ENCODE assay signal across 12 cellular contexts in the genomic region with DNA sequence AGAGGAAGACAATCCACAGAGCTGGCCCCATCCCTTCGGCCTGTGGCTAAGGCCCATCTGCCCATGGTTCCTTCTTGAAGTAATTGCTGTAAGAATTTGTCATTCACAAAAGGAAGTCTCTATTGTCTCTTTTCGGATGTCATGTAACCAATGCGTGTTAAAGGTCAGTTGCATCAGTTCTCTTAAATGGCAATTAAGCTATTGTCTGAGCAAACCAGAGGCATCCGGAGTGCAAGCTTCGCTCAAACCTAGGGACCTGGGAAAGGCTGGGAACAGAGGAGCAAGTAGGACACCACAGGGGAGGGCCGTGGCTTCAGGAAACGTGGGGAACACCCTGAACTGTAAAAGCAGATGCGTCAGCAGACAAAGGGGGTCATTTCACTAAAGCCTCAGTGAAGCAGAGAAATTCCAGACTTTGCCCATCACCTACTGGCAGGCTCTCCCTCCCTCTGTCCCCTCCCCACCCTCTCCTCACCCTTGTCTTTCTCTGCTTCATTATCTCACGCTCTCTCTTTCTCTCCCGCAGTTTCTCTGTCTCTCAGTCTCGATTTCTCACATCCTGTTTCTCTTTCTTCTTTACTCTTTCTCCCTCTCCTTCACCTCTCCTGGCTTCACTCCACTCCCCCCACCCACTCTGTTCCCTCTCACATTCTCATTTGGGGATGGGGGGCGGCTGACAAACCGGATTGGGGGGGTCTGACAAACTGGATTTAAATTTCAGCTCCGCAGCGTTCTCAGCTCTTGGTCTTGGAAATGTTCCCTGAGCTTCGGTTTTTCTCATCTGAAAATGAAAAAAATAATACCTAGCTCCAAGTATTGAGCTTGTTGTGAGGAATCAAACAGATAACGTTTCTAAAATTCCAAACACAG.
A peak's percentile ranks its signal among the peaks of the same experiment; 100 is the strongest.
DNase-seq lines count a peak whose midpoint lies in the region; TF ChIP-seq lines count a peak whose summit lies in the region.
"Had no signal": no experiment of that assay in that cellular context is flagged by ENCODE, and none has a peak within 500 bp of the region (broad histone marks: within the 10 kb centered on the region; RNA-seq: fewer than 3 reads in every experiment).

No MANE protein-coding gene starts in this region.

- DNase-seq in AG09309 (ENCODE audit: low read depth) (peak; percentile 67), NOMO-1 treated with dmso at 0.1 percent for 144 hours (lab: John Stamatoyannopoulos, UW; ENCODE audit: unreplicated experiment) (peak; percentile 27), fibroblast of mammary gland (ENCODE audit: low read depth) (peak; percentile 84), neural progenitor cell (ENCODE audit: low spot score) (peak; percentile 76), NCI-H2029 (lab: John Stamatoyannopoulos, UW) (no peak), HK-2 (ENCODE audit: unreplicated experiment) (no peak)
- DNase-seq in stimulated activated CD4-positive, alpha-beta T cell treated with anti-CD3 and anti-CD28 coated beads, Interleukin-4, amount 100 ng/mL, for 4 hours: no peak
- DNase-seq in stimulated activated naive CD4-positive, alpha-beta T cell (lab: John Stamatoyannopoulos, UW): no peak
- DNase-seq: activated gamma-delta T cell, NCI-H446 had no signal

- no peak overlapping the region for H3K4me3 Mint-ChIP-seq in neural progenitor cell

- H2AFZ ChIP-seq in neural progenitor cell (replicated peaks): peak overlapping the region; percentile 42

- no peaks in the 10 kb centered on the region for H3K9me3 ChIP-seq in neural progenitor cell (ENCODE audit: low read depth)
- H3K9me3 ChIP-seq: neutrophil had no signal

- peaks cover 13% of the 10 kb centered on the region for H3F3A ChIP-seq in neural progenitor cell (ENCODE audit: low read depth)

- no peaks in the 10 kb centered on the region for H3K36me3 ChIP-seq in neural progenitor cell
- H3K36me3 ChIP-seq: neutrophil had no signal

- peak overlapping the region; percentile 67 for H3K27ac Mint-ChIP-seq in neural progenitor cell

- H3K4me3 ChIP-seq in AG09309 (ENCODE audit: control insufficient read depth, low read depth, low read length) (peak overlapping the region; percentile 19), fibroblast of mammary gland (ENCODE audit: control insufficient read depth, low read depth, low read length) (peak overlapping the region; percentile 17), neural progenitor cell (no peak overlapping the region)

- H3K79me2 ChIP-seq in neural progenitor cell (ENCODE audit: low read depth): no peaks in the 10 kb centered on the region

- H3K4me1 ChIP-seq in neural progenitor cell: peaks cover 30% of the 10 kb centered on the region

- no peaks in the 10 kb centered on the region for H4K20me1 ChIP-seq in neural progenitor cell (ENCODE audit: low read depth)

- no peaks in the 10 kb centered on the region for H3K27me3 ChIP-seq in neural progenitor cell

- H3K27ac ChIP-seq in neural progenitor cell: peak overlapping the region; percentile 73
- H3K27ac ChIP-seq: epithelial cell of prostate, neutrophil had no signal

- H3K36me3 Mint-ChIP-seq in neural progenitor cell: no peaks in the 10 kb centered on the region

- peaks cover 25% of the 10 kb centered on the region for H3K4me1 Mint-ChIP-seq in neural progenitor cell

- no peak overlapping the region for H3K9ac ChIP-seq in neural progenitor cell

- no peak for TF ChIP-seq CTCF in AG09309 (IDR thresholded peaks at IDR 0.05; ENCODE audit: control insufficient read depth, insufficient read depth, low read depth, low read length, missing control alignments)
- no peak for TF ChIP-seq CTCF in fibroblast of mammary gland (conservative IDR thresholded peaks at IDR 0.05; ENCODE audit: control insufficient read depth, insufficient read depth, low read depth, low read length)
- TF ChIP-seq CTCF in neural progenitor cell (IDR thresholded peaks at IDR 0.05): no peak

- H3K4me2 ChIP-seq in neural progenitor cell: peak overlapping the region; percentile 37

- peaks cover 7% of the 10 kb centered on the region for H3K27me3 Mint-ChIP-seq in neural progenitor cell (ENCODE audit: insufficient read depth, low read depth)

- H3K9me3 Mint-ChIP-seq in neural progenitor cell: peaks cover 7% of the 10 kb centered on the region

Comparison
In these comparisons a context has a peak if more than half of its experiments do, and no peak if none do; other contexts are left out.
1. DNase-seq: peak in AG09309 (single experiment), NOMO-1 treated with dmso at 0.1 percent for 144 hours (single experiment), fibroblast of mammary gland (single experiment) and neural progenitor cell (single experiment); none in stimulated activated CD4-positive, alpha-beta T cell treated with anti-CD3 and anti-CD28 coated beads, Interleukin-4, amount 100 ng/mL, for 4 hours (0 of 2), stimulated activated naive CD4-positive, alpha-beta T cell (0 of 6), NCI-H2029 (single experiment) and HK-2 (single experiment).